Comparison of ENCODE assay signal across 9 cellular contexts in the genomic region with DNA sequence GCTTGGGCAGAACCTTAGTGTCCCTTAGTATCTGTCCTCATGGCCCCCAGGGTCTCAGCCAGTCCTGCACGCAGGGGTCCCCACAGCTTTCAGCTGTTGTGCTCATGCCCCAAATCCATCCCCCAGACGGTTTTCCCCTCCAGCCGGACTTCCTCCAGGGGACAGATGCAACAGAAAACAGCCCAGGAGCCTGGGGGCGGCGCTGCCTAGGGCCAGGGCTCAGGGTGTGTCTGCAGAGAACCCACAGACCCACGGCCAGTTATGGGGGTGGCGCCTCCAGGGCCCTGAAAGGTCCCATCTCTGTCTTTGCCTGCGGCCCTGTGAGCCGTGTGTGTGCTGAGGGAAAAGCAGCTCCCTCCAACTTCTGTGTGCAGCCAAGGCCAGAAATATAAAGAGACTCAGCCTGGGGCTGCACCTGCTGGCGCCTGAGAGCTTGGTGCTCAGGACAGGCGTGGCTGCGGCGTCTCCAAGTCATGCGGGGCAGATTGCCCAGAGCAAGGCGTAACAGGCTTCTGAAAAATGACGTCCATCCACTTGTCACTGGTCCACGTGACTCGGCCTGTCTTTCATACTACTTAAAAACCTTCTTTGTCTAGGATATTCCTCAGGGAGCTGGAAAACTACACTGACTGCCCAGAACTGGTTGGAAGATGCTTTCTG. TPM values are rescaled to one million over a fixed set of nuclear protein-coding genes. Genes with fewer than 3 reads are reported as not detected.
DNase-seq lines count a peak whose midpoint lies in the region; ATAC-seq and TF ChIP-seq lines count a peak whose summit lies in the region.
"Had no signal": no experiment of that assay in that cellular context is flagged by ENCODE, and none has a peak within 500 bp of the region (broad histone marks: within the 10 kb centered on the region; RNA-seq: fewer than 3 reads in every experiment).

No MANE protein-coding gene starts in this region.

- H3K9ac ChIP-seq in HCT116 (ENCODE audit: low read length), result no peak overlapping the region

- H3K27me3 ChIP-seq in HCT116 (ENCODE audit: insufficient read depth, low read length) (no peaks in the 10 kb centered on the region), tibial artery (peaks cover 0 to 4% of the 10 kb centered on the region in 2 donors)

- no peaks in the 10 kb centered on the region for H3K27me3 Mint-ChIP-seq in progenitor cell of endocrine pancreas
- H3K27me3 Mint-ChIP-seq in WTC11 (ENCODE audit: low read depth), result no peaks in the 10 kb centered on the region
- H3K27me3 Mint-ChIP-seq in T-helper 2 cell treated with Interferon-gamma antibody and Interleukin-4, amounts not matched to agents 5 μg/mL and 100 μg/mL, for 36 hours (ENCODE audit: low read depth), result no peaks in the 10 kb centered on the region

- no peaks in the 10 kb centered on the region for H4K20me1 ChIP-seq in HCT116 (ENCODE audit: insufficient read depth)

- H3K4me1 Mint-ChIP-seq in progenitor cell of endocrine pancreas (ENCODE audit: low read depth) (no peaks in the 10 kb centered on the region), WTC11 (no peaks in the 10 kb centered on the region)
- no peaks in the 10 kb centered on the region for H3K4me1 Mint-ChIP-seq in T-helper 2 cell treated with Interferon-gamma antibody and Interleukin-4, amounts not matched to agents 5 μg/mL and 100 μg/mL, for 36 hours (ENCODE audit: low read depth)

- CTCF ChIA-PET in HCT116 (lab: Charles Lee), result no interaction called here
- CTCF ChIA-PET in WTC11 (lab: Charles Lee), result interaction anchor here (0.9 kb wide), 1 partner anchor 54 kb away, joined by 3 read pairs; no protein-coding TSS in a partner anchor

- H3K4me3 Mint-ChIP-seq in progenitor cell of endocrine pancreas (ENCODE audit: low read depth) (no peak overlapping the region), WTC11 (no peak overlapping the region)
- H3K4me3 Mint-ChIP-seq in T-helper 2 cell treated with Interferon-gamma antibody and Interleukin-4, amounts not matched to agents 5 μg/mL and 100 μg/mL, for 36 hours, result no peak overlapping the region

- no peak for TF ChIP-seq RAD21 in HCT116 (IDR thresholded peaks at IDR 0.05; ENCODE audit: low read depth)

- H3K9me2 ChIP-seq in HCT116 (ENCODE audit: insufficient read depth), result no peaks in the 10 kb centered on the region

- no peak overlapping the region for H3K4me3 ChIP-seq in HCT116 (replicated peaks in 1 of 2; ENCODE audit: low read depth in 1 of 2, low read length in 2 of 2)
- H3K4me3 ChIP-seq in tibial artery, result no peak overlapping the region
- H3K4me3 ChIP-seq: coronary artery had no signal

- DNase-seq in HCT116 (ENCODE audit: low read depth, low spot score), result peak; percentile 42
- DNase-seq in NCI-H69 (lab: John Stamatoyannopoulos, UW), result peak; percentile 39
- DNase-seq in foreskin melanocyte, result peak; percentile 74
- DNase-seq in progenitor cell of endocrine pancreas (ENCODE audit: low spot score, unreplicated experiment), result no peak
- DNase-seq in WTC11 (ENCODE audit: low spot score), result no peak
- no peak for DNase-seq in erythroblast (lab: John Stamatoyannopoulos, UW)
- DNase-seq in T-helper 2 cell treated with Interferon-gamma antibody and Interleukin-4, amounts not matched to agents 5 μg/mL and 100 μg/mL, for 36 hours (ENCODE audit: low spot score), result no peak
- no peak for DNase-seq in tibial artery

- no peaks in the 10 kb centered on the region for H3K9me3 Mint-ChIP-seq in progenitor cell of endocrine pancreas (ENCODE audit: low read depth)
- H3K9me3 Mint-ChIP-seq in WTC11, result no peaks in the 10 kb centered on the region
- no peaks in the 10 kb centered on the region for H3K9me3 Mint-ChIP-seq in T-helper 2 cell treated with Interferon-gamma antibody and Interleukin-4, amounts not matched to agents 5 μg/mL and 100 μg/mL, for 36 hours

- no TSS peak for BruUV-seq in HCT116 (replicated peaks; lab: Mats Ljungman, UMichigan)

- H3K36me3 ChIP-seq in HCT116 (ENCODE audit: control insufficient read depth in 1 of 2, insufficient read depth in 2 of 2, low read length in 2 of 2) (no peaks in the 10 kb centered on the region), tibial artery (peaks cover 10 to 74% (median 31%) of the 10 kb centered on the region in 3 donors)

- RAD21 ChIA-PET in HCT116 (lab: Charles Lee; ENCODE audit: low non-redundant PET in 1 of 2, low total read pairs in 2 of 2, uncharacterized antibody in 2 of 2, unreplicated experiment in 2 of 2), result no interaction called here

- H3K79me2 ChIP-seq in HCT116 (ENCODE audit: insufficient read depth, low read length), result no peaks in the 10 kb centered on the region

- no peak for TF ChIP-seq POLR2A in HCT116 (IDR thresholded peaks at IDR 0.05; ENCODE audit: borderline replicate concordance, extremely low read depth, insufficient read depth, insufficient read length)
- TF ChIP-seq POLR2A in erythroblast (IDR thresholded peaks at IDR 0.05; ENCODE audit: low read length), result no peak

- H2AFZ ChIP-seq in HCT116 (ENCODE audit: low read depth, low read length, poor library complexity, severe bottlenecking), result no peak overlapping the region

- H3K36me3 Mint-ChIP-seq in progenitor cell of endocrine pancreas (ENCODE audit: insufficient read depth) (peaks cover 6% of the 10 kb centered on the region), WTC11 (peaks cover 6% of the 10 kb centered on the region)
- no peaks in the 10 kb centered on the region for H3K36me3 Mint-ChIP-seq in T-helper 2 cell treated with Interferon-gamma antibody and Interleukin-4, amounts not matched to agents 5 μg/mL and 100 μg/mL, for 36 hours (ENCODE audit: low read depth)

- ATAC-seq in HCT116, result peak; percentile 75
- ATAC-seq in WTC11, result no peak

- POLR2A ChIA-PET in HCT116 (lab: Charles Lee) (no interaction called here), WTC11 (lab: Charles Lee) (no interaction called here)

- H3K4me1 ChIP-seq in HCT116 (ENCODE audit: control insufficient read depth in 1 of 2, insufficient read depth in 2 of 2, low read length in 2 of 2), result peaks cover 7 to 11% of the 10 kb centered on the region in 2 experiments; a peak in 3 of 4 replicates
- no peaks in the 10 kb centered on the region for H3K4me1 ChIP-seq in tibial artery

- intact Hi-C loops in HCT116 (cut with micrococcal nuclease) (loop anchor here (10.0 kb wide), 1 partner anchor 71 kb away; the partner anchor contains the start of gene PROZ), tibial artery (cut with DNase I; ENCODE audit: low total_unique reads) (no loop called here)

- TF ChIP-seq CTCF in HCT116 (IDR thresholded peaks at IDR 0.05 in 2 of 3, conservative IDR thresholded peaks at IDR 0.05 in 1 of 3; ENCODE audit: borderline replicate concordance in 1 of 3, insufficient read depth in 1 of 3, low read depth in 2 of 3, low read length in 2 of 3), result no peak
- TF ChIP-seq CTCF in progenitor cell of endocrine pancreas (IDR thresholded peaks at IDR 0.05; ENCODE audit: unreplicated experiment), result no peak
- TF ChIP-seq CTCF in WTC11 (IDR thresholded peaks at IDR 0.05), result no peak
- TF ChIP-seq CTCF in tibial artery (IDR thresholded peaks at IDR 0.05), result no peak

- H3K9me3 ChIP-seq in HCT116 (ENCODE audit: control insufficient read depth in 1 of 2, insufficient read depth in 1 of 2, low read depth in 1 of 2, low read length in 2 of 2), result no peaks in the 10 kb centered on the region
- no peaks in the 10 kb centered on the region for H3K9me3 ChIP-seq in tibial artery

- H3K27ac ChIP-seq in HCT116 (ENCODE audit: low read depth, low read length) (no peak overlapping the region), tibial artery (no peak overlapping the region)
- H3K27ac ChIP-seq: coronary artery had no signal

- H3K4me2 ChIP-seq in HCT116 (ENCODE audit: low read length), result peak overlapping the region; percentile 26; the same call in 1 of the 2 replicates

- H3K27ac Mint-ChIP-seq in progenitor cell of endocrine pancreas (peak overlapping the region; percentile 52), WTC11 (no peak overlapping the region)
- no peak overlapping the region for H3K27ac Mint-ChIP-seq in T-helper 2 cell treated with Interferon-gamma antibody and Interleukin-4, amounts not matched to agents 5 μg/mL and 100 μg/mL, for 36 hours

TF ChIP-seq in HCT116, 20 proteins besides CTCF, POLR2A, EP300 and RAD21:
- no peak for TF ChIP-seq EZH2 (IDR thresholded peaks at IDR 0.05)

TF ChIP-seq in WTC11, 78 proteins besides CTCF, POLR2A, EP300 and RAD21 (continues in another document):
- TF ChIP-seq TP53 (CRISPR knock-in tag; IDR thresholded peaks at IDR 0.05) (no peak), NFYB (CRISPR knock-in tag; conservative IDR thresholded peaks at IDR 0.05; ENCODE audit: low read depth) (no peak), ZNF423 (CRISPR knock-in tag; IDR thresholded peaks at IDR 0.05) (no peak), PRRX2 (CRISPR knock-in tag; IDR thresholded peaks at IDR 0.05) (no peak), MAX (CRISPR knock-in tag; IDR thresholded peaks at IDR 0.05) (no peak), NFATC4 (CRISPR knock-in tag; IDR thresholded peaks at IDR 0.05) (no peak)
- TF ChIP-seq, protein P1, sequence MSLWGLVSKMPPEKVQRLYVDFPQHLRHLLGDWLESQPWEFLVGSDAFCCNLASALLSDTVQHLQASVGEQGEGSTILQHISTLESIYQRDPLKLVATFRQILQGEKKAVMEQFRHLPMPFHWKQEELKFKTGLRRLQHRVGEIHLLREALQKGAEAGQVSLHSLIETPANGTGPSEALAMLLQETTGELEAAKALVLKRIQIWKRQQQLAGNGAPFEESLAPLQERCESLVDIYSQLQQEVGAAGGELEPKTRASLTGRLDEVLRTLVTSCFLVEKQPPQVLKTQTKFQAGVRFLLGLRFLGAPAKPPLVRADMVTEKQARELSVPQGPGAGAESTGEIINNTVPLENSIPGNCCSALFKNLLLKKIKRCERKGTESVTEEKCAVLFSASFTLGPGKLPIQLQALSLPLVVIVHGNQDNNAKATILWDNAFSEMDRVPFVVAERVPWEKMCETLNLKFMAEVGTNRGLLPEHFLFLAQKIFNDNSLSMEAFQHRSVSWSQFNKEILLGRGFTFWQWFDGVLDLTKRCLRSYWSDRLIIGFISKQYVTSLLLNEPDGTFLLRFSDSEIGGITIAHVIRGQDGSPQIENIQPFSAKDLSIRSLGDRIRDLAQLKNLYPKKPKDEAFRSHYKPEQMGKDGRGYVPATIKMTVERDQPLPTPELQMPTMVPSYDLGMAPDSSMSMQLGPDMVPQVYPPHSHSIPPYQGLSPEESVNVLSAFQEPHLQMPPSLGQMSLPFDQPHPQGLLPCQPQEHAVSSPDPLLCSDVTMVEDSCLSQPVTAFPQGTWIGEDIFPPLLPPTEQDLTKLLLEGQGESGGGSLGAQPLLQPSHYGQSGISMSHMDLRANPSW (CRISPR knock-in tag; conservative IDR thresholded peaks at IDR 0.05; ENCODE audit: low read depth), result no peak

RNA-seq across cellular contexts. Expression of gene F7, which starts 22.1 kb away (rescaled TPM):
- total RNA-seq in HCT116 (2021; ENCODE audit: unreplicated experiment) (not detected), progenitor cell of endocrine pancreas (5.7 and 7.3 TPM in 2 replicates), WTC11 (2021) (0.26 to 1.5 TPM (median 1.3 TPM) in 3 replicates)
- 0.14 TPM in 1 of 2 replicates, not detected in the other for polyA plus RNA-seq in HCT116 (2012)

RNA-seq across cellular contexts. Expression of gene F10, which starts 39.1 kb away (rescaled TPM):
- total RNA-seq in HCT116 (2021; ENCODE audit: unreplicated experiment), result 4.0 TPM
- 5.4 and 6.4 TPM in 2 replicates for polyA plus RNA-seq in HCT116 (2012)
- 29.7 and 30.2 TPM in 2 replicates for total RNA-seq in progenitor cell of endocrine pancreas
- total RNA-seq in WTC11 (2021), result 0.87 to 2.8 TPM (median 2.6 TPM) in 3 replicates

Comparison
In these comparisons a context has a peak if more than half of its experiments do, and no peak if none do; other contexts are left out.
1. DNase-seq: peak in HCT116 (single experiment), NCI-H69 (single experiment) and foreskin melanocyte (single experiment); none in progenitor cell of endocrine pancreas (single experiment), WTC11 (single experiment), erythroblast (0 of 2), T-helper 2 cell treated with Interferon-gamma antibody and Interleukin-4, amounts not matched to agents 5 μg/mL and 100 μg/mL, for 36 hours (single experiment) and tibial artery (0 of 2).